Comparison of ENCODE assay signal across 9 cellular contexts in genomic region chr12:52243264-52243773, GRCh38. TPM values are rescaled to one million over a fixed set of nuclear protein-coding genes. Genes with fewer than 3 reads are reported as not detected.
DNase-seq lines count a peak whose midpoint lies in the region; ATAC-seq, FAIRE-seq and TF ChIP-seq lines count a peak whose summit lies in the region.
"Had no signal": no experiment of that assay in that cellular context is flagged by ENCODE, and none has a peak within 500 bp of the region (broad histone marks: within the 10 kb centered on the region; RNA-seq: fewer than 3 reads in every experiment).

No MANE protein-coding gene starts in this region.

- peaks cover 17% of the 10 kb centered on the region for H3K36me3 Mint-ChIP-seq in astrocyte (ENCODE audit: low read depth, unreplicated experiment)
- H3K36me3 Mint-ChIP-seq in nephron (ENCODE audit: low read depth), result no peaks in the 10 kb centered on the region
- no peaks in the 10 kb centered on the region for H3K36me3 Mint-ChIP-seq in activated CD4-positive, alpha-beta T cell treated with anti-CD3 and anti-CD28 coated beads for 36 hours (ENCODE audit: low read depth)

- H3K9me3 Mint-ChIP-seq in astrocyte (ENCODE audit: unreplicated experiment) (peaks cover 2% of the 10 kb centered on the region), nephron (no peaks in the 10 kb centered on the region)
- no peaks in the 10 kb centered on the region for H3K9me3 Mint-ChIP-seq in activated CD4-positive, alpha-beta T cell treated with anti-CD3 and anti-CD28 coated beads for 36 hours (ENCODE audit: low read depth)

- H4K20me1 ChIP-seq in astrocyte (ENCODE audit: insufficient read depth, low read length), result no peaks in the 10 kb centered on the region

- no peak for TF ChIP-seq CTCF in astrocyte (IDR thresholded peaks at IDR 0.05; ENCODE audit: insufficient read depth, low read depth, low read length)
- no peak for TF ChIP-seq CTCF in nephron (IDR thresholded peaks at IDR 0.05; ENCODE audit: unreplicated experiment in 3 of 3)

- in situ Hi-C loops in Caki2 (cut with HindIII; ENCODE audit: low pct_unique_long_range_greater_than_20kb, low sequenced_read_pairs), result no loop called here

- peak; percentile 20 for FAIRE-seq in astrocyte (lab: Jason Lieb, UNC)

- CTCF ChIA-PET in activated CD4-positive, alpha-beta T cell treated with anti-CD3 and anti-CD28 coated beads for 36 hours (lab: Charles Lee), result interaction anchor here (1.2 to 2.9 kb wide), 5 partner anchors 21 to 85 kb away, joined by 4 to 16 read pairs (median 5); partner anchors contain the start of gene KRT86

- peak overlapping the region; percentile 70 for H3K27ac ChIP-seq in astrocyte (ENCODE audit: low read depth, low read length)

- no peaks in the 10 kb centered on the region for H3K27me3 ChIP-seq in astrocyte (ENCODE audit: insufficient read depth, low read length)

- H3K79me2 ChIP-seq in astrocyte (ENCODE audit: insufficient read depth, low read length), result no peaks in the 10 kb centered on the region

- ATAC-seq in HG02678 (IDR thresholded peaks at IDR 0.05; ENCODE audit: unreplicated experiment) (no peak), GM18907 (IDR thresholded peaks at IDR 0.05; ENCODE audit: unreplicated experiment) (no peak)
- no peak for ATAC-seq in activated CD4-positive, alpha-beta T cell treated with anti-CD3 and anti-CD28 coated beads for 36 hours

- H3K36me3 ChIP-seq in astrocyte (ENCODE audit: insufficient read depth, low read length), result no peaks in the 10 kb centered on the region

- intact Hi-C loops in activated CD4-positive, alpha-beta T cell treated with anti-CD3 and anti-CD28 coated beads for 36 hours (cut with DNase I, micrococcal nuclease), result no loop called here

- H2AFZ ChIP-seq in astrocyte (ENCODE audit: low read depth, low read length), result no peak overlapping the region

- H3K9me3 ChIP-seq in astrocyte (ENCODE audit: insufficient read depth, low read depth, low read length), result no peaks in the 10 kb centered on the region

- no peak overlapping the region for H3K4me3 ChIP-seq in astrocyte (ENCODE audit: insufficient read depth, low read depth, low read length)

- H3K27ac Mint-ChIP-seq in astrocyte (ENCODE audit: unreplicated experiment) (peak overlapping the region; percentile 66), nephron (peak overlapping the region; percentile 61 to 89 (median 87))
- H3K27ac Mint-ChIP-seq in activated CD4-positive, alpha-beta T cell treated with anti-CD3 and anti-CD28 coated beads for 36 hours, result no peak overlapping the region

- H3K4me1 Mint-ChIP-seq in astrocyte (ENCODE audit: low read depth, unreplicated experiment), result peaks cover 51% of the 10 kb centered on the region
- H3K4me1 Mint-ChIP-seq in nephron, result peaks cover 43% of the 10 kb centered on the region
- peaks cover 25% of the 10 kb centered on the region for H3K4me1 Mint-ChIP-seq in activated CD4-positive, alpha-beta T cell treated with anti-CD3 and anti-CD28 coated beads for 36 hours

- H3K9ac ChIP-seq in astrocyte (ENCODE audit: low read length), result peak overlapping the region; percentile 44

- H3K4me2 ChIP-seq in astrocyte (ENCODE audit: low read length), result peak overlapping the region; percentile 74

- H3K4me3 Mint-ChIP-seq in astrocyte (ENCODE audit: unreplicated experiment) (no peak overlapping the region), nephron (no peak overlapping the region)
- no peak overlapping the region for H3K4me3 Mint-ChIP-seq in activated CD4-positive, alpha-beta T cell treated with anti-CD3 and anti-CD28 coated beads for 36 hours

- peaks cover 24% of the 10 kb centered on the region for H3K27me3 Mint-ChIP-seq in astrocyte (ENCODE audit: low read depth, unreplicated experiment)
- peaks cover 56% of the 10 kb centered on the region for H3K27me3 Mint-ChIP-seq in nephron (ENCODE audit: low read depth)
- H3K27me3 Mint-ChIP-seq in activated CD4-positive, alpha-beta T cell treated with anti-CD3 and anti-CD28 coated beads for 36 hours, result peaks cover 7% of the 10 kb centered on the region

- DNase-seq in Caki2 (ENCODE audit: low read depth), result peak; percentile 97
- peak; percentile 63 for DNase-seq in NCI-H2196 (lab: John Stamatoyannopoulos, UW; ENCODE audit: unreplicated experiment)
- peak; percentile 50 for DNase-seq in astrocyte (ENCODE audit: low read depth)
- DNase-seq in activated CD4-positive, alpha-beta T cell treated with anti-CD3 and anti-CD28 coated beads for 36 hours, result no peak
- no peak for DNase-seq in stimulated activated CD4-positive, alpha-beta T cell treated with anti-CD3 and anti-CD28 coated beads, Interleukin-4, amount 100 ng/mL, for 24 hours
- DNase-seq: NCI-H748 treated with DMSO at 0.1 percent for 48 hours had no signal

- H3K4me1 ChIP-seq in astrocyte (ENCODE audit: insufficient read depth, low read length), result peaks cover 27% of the 10 kb centered on the region

- POLR2A ChIA-PET in activated CD4-positive, alpha-beta T cell treated with anti-CD3 and anti-CD28 coated beads for 36 hours (lab: Charles Lee), result no interaction called here

RNA-seq across cellular contexts. Expression of gene KRT7, which starts 10.3 kb away (rescaled TPM):
- total RNA-seq in Caki2 (2014; rRNA removed; shearing (Covaris generic); ENCODE audit: low replicate concordance), result 122 and 152 TPM in 2 replicates
- 97.6 and 149 TPM in 2 replicates for total RNA-seq in astrocyte
- total RNA-seq in activated CD4-positive, alpha-beta T cell treated with anti-CD3 and anti-CD28 coated beads for 36 hours, result 1 to 10 TPM; 3.4 to 3.9 TPM

RNA-seq across cellular contexts. Expression of gene KRT86, which starts 31.1 kb away (rescaled TPM):
- total RNA-seq in Caki2 (2014; rRNA removed; shearing (Covaris generic); ENCODE audit: low replicate concordance), result 8.7 and 14.5 TPM in 2 replicates
- total RNA-seq in astrocyte, result 0.24 and 0.43 TPM in 2 replicates
- total RNA-seq in activated CD4-positive, alpha-beta T cell treated with anti-CD3 and anti-CD28 coated beads for 36 hours, result not detected

RNA-seq across cellular contexts. Expression of gene KRT81, which starts 48.0 kb away (rescaled TPM):
- total RNA-seq in Caki2 (2014; rRNA removed; shearing (Covaris generic); ENCODE audit: low replicate concordance), result 3.3 TPM in 1 of 2 replicates, not detected in the other
- 1.2 TPM in 2 replicates for total RNA-seq in astrocyte
- not detected for total RNA-seq in activated CD4-positive, alpha-beta T cell treated with anti-CD3 and anti-CD28 coated beads for 36 hours

RNA-seq across cellular contexts. Expression of gene KRT80, which starts 51.5 kb away (rescaled TPM):
- total RNA-seq in Caki2 (2014; rRNA removed; shearing (Covaris generic); ENCODE audit: low replicate concordance), result 31.6 and 33.0 TPM in 2 replicates
- total RNA-seq in astrocyte, result 2.8 and 3.6 TPM in 2 replicates
- not detected for total RNA-seq in activated CD4-positive, alpha-beta T cell treated with anti-CD3 and anti-CD28 coated beads for 36 hours

Comparison
In these comparisons a context has a peak if more than half of its experiments do, and no peak if none do; other contexts are left out.
1. DNase-seq: peak in Caki2 (single experiment), NCI-H2196 (single experiment) and astrocyte (single experiment); none in activated CD4-positive, alpha-beta T cell treated with anti-CD3 and anti-CD28 coated beads for 36 hours (single experiment) and stimulated activated CD4-positive, alpha-beta T cell treated with anti-CD3 and anti-CD28 coated beads, Interleukin-4, amount 100 ng/mL, for 24 hours (single experiment).
2. RNA of gene KRT7, which starts 10.3 kb away (total RNA-seq): 97.6 to 149 TPM in astrocyte and 122 to 152 TPM in Caki2; 3.4 to 3.9 TPM in activated CD4-positive, alpha-beta T cell treated with anti-CD3 and anti-CD28 coated beads for 36 hours; every median in the first group is over 10 times any median in the second.